Comparison of ENCODE assay signal across 27 cellular contexts in genomic region chr15:25450163-25450562, GRCh38.
"Had no signal": no experiment of that assay in that cellular context is flagged by ENCODE, and none has a peak within 500 bp of the region (broad histone marks: within the 10 kb centered on the region; RNA-seq: fewer than 3 reads in every experiment).

No MANE protein-coding gene starts in this region.

- DNase-seq: naive thymus-derived CD8-positive, alpha-beta T cell; nephron progenitor cell; nucleus accumbens; ovary; posterior cingulate gyrus; psoas muscle; right cardiac atrium; right lobe of liver; sigmoid colon; small intestine; stimulated activated CD4-positive, alpha-beta T cell treated with anti-CD3 and anti-CD28 coated beads, Interleukin-15, amount 100 ng/mL, for 24 hours; stimulated activated CD4-positive, alpha-beta T cell treated with anti-CD3 and anti-CD28 coated beads, Interleukin-2, amount 100 ng/mL, for 24 hours; stimulated activated CD4-positive, alpha-beta T cell treated with anti-CD3 and anti-CD28 coated beads, Interleukin-2, amount 100 ng/mL, for 48 hours; stimulated activated CD4-positive, alpha-beta T cell treated with anti-CD3 and anti-CD28 coated beads, Interleukin-4, amount 100 ng/mL, for 24 hours; stimulated activated naive B cell treated with anti-CD40 and anti-IgM and Interleukin-4, amounts not matched to agents 10 μg/mL and 1 μg/mL and 100 μg/mL, for 72 hours; stimulated activated naive CD8-positive, alpha-beta T cell treated with anti-CD3 and anti-CD28 coated beads, Interleukin-15, amount 100 ng/mL, for 72 hours; stimulated activated naive CD8-positive, alpha-beta T cell treated with anti-CD3 and anti-CD28 coated beads, Interleukin-15, Interleukin-2, amounts not matched to agents 100 U/mL and 50 U/mL, for 24 hours; substantia nigra; testis; tibial artery; transverse colon; upper lobe of right lung; uterus had no signal

- ATAC-seq: naive thymus-derived CD8-positive, alpha-beta T cell; natural killer cell treated with Interleukin-12 subunit alpha and Interleukin-12 subunit beta and Interleukin-15 and Interleukin-18, amount 100 ng/mL, for 72 hours; psoas muscle; right cardiac atrium; right lobe of liver; stimulated activated effector memory CD8-positive, alpha-beta T cell treated with anti-CD3 and anti-CD28 coated beads, Interleukin-12 subunit alpha, Interleukin-12 subunit beta, amount 100 ng/mL, for 72 hours; stimulated activated naive B cell treated with anti-CD40 and anti-IgM and Interleukin-4, amounts not matched to agents 10 μg/mL and 1 μg/mL and 100 μg/mL, for 72 hours; stimulated activated naive CD8-positive, alpha-beta T cell treated with anti-CD3 and anti-CD28 coated beads, Interleukin-15, amount 100 ng/mL, for 72 hours; stimulated activated naive CD8-positive, alpha-beta T cell treated with anti-CD3 and anti-CD28 coated beads, Interleukin-15, Interleukin-2, amounts not matched to agents 100 U/mL and 50 U/mL, for 24 hours; upper lobe of right lung had no signal

- H3K27me3 ChIP-seq: neutrophil, ovary, right lobe of liver, sigmoid colon, suprapubic skin, testis, tibial artery, transverse colon, upper lobe of right lung, uterus had no signal

- H3K4me3 ChIP-seq: ovary, psoas muscle, right lobe of liver, sigmoid colon, suprapubic skin, testis, tibial artery, transverse colon, upper lobe of right lung, uterus had no signal

- FAIRE-seq: small intestine had no signal

- H3K36me3 ChIP-seq: neutrophil, ovary, right lobe of liver, sigmoid colon, suprapubic skin, tibial artery, transverse colon, upper lobe of right lung, uterus had no signal
